In the genomic region with DNA sequence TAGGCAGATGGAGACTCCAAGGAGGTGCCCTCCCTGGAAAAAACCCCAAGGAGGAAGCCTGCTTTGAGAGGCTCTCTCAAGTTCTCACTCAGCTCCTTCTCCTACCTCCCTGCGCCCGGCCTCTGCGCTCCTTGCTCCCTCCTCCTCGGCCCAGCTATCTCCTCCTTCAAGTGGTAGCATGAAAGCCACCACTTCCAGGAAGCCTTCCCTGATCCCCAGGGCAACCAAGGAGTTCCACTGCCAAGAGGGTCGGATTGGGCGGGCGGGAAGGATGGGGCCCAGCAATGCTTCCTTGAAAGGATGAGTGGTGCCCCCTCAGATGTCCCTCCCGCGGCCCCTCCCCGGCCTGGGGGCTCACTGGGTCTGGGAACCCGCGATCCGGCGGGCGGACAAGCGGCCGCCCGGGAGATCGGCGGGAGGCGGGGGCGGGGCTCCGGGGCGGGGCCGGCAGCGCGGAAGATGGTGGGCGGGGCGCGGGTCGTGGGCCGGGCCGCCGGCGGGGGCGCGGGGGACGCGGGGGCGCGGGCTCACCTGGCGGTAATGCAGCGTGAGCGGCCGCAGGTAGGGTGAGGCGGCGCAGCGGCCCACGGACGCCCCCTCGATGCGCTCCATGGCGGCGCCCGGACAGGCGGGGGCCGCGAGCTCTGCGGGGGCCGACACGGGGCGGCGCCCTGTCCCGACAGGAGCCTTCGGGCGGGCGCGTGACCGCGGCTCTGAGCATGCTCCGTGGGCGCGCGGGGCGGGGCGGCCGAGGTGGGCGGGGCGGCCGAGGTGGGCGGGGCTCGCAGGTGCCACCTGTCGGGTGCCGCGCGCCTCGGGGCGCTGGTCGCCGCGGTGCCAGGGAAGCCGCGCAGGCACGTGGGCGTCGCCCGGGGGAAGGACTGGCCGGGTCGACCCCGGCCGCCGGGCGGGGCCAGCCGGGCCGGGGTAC, we compare ENCODE assay signal across 8 cellular contexts. TPM values are rescaled to one million over a fixed set of nuclear protein-coding genes. Genes with fewer than 3 reads are reported as not detected.
DNase-seq lines count a peak whose midpoint lies in the region; ATAC-seq, FAIRE-seq and TF ChIP-seq lines count a peak whose summit lies in the region.

NUDT14 (minus strand) TSS at position 715 of the 931 bp plus-strand sequence; CDS start at position 612, 103 bp downstream.

- H3K4me2 ChIP-seq in astrocyte (ENCODE audit: low read length), result peak within 1 kb of the TSS; percentile 84

- peak within 1 kb of the TSS; percentile 80 for H3K4me3 Mint-ChIP-seq in astrocyte (ENCODE audit: unreplicated experiment)

- FAIRE-seq in astrocyte (lab: Jason Lieb, UNC), result no peak

- H3K4me3 ChIP-seq in AG09309 (ENCODE audit: control insufficient read depth, low read depth, low read length) (peak within 1 kb of the TSS; percentile 51), HUES64 (ENCODE audit: low read length) (peak within 1 kb of the TSS; percentile 52), astrocyte (ENCODE audit: insufficient read depth, low read depth, low read length) (peak within 1 kb of the TSS; percentile 37), skin epidermis (peak within 1 kb of the TSS; percentile 37 to 58 (median 45))

- WGBS in HUES64, result under 1% methylated on average over 105 of the region's 105 CpGs

- H3K4me1 ChIP-seq in HUES64 (ENCODE audit: insufficient read depth, low read length) (no peaks in the 10 kb centered on the region), astrocyte (ENCODE audit: insufficient read depth, low read length) (peaks cover 1% of the 10 kb centered on the region)

- H3K36me3 ChIP-seq in HUES64 (ENCODE audit: insufficient read depth, low read length) (no peaks in the 10 kb centered on the region), astrocyte (ENCODE audit: insufficient read depth, low read length) (no peaks in the 10 kb centered on the region)

- H3K9ac ChIP-seq in HUES64 (ENCODE audit: low read depth, low read length), result 0 out of 2 replicates have a peak within 1 kb of the TSS, but pooled peaks have one; percentile 50
- peak within 1 kb of the TSS; percentile 64 for H3K9ac ChIP-seq in astrocyte (ENCODE audit: low read length)

- peak within 1 kb of the TSS; percentile 26 for H2AFZ ChIP-seq in astrocyte (ENCODE audit: low read depth, low read length)

- TF ChIP-seq CTCF in AG09309 (IDR thresholded peaks at IDR 0.05; ENCODE audit: control insufficient read depth, insufficient read depth, low read depth, low read length, missing control alignments), result no peak
- no peak for TF ChIP-seq CTCF in astrocyte (IDR thresholded peaks at IDR 0.05; ENCODE audit: insufficient read depth, low read depth, low read length)

- H3K4me1 Mint-ChIP-seq in astrocyte (ENCODE audit: low read depth, unreplicated experiment), result no peaks in the 10 kb centered on the region

- peaks cover 3% of the 10 kb centered on the region for H3K9me3 Mint-ChIP-seq in astrocyte (ENCODE audit: unreplicated experiment)

- peaks cover 12% of the 10 kb centered on the region for H4K20me1 ChIP-seq in astrocyte (ENCODE audit: insufficient read depth, low read length)

- H3K27ac Mint-ChIP-seq in astrocyte (ENCODE audit: unreplicated experiment), result no peak within 1 kb of the TSS

- no peak for DNase-seq in AG09309 (ENCODE audit: low read depth)
- DNase-seq in T-helper 2 cell, result peak; percentile 69 to 80 (median 75)
- no peak for DNase-seq in astrocyte (ENCODE audit: low read depth)
- DNase-seq in hypothalamus (lab: John Stamatoyannopoulos, UW), result peak in 27 of 51 donors; percentile 9 to 66 (median 42)
- no peak for DNase-seq in OCI-M2 (lab: John Stamatoyannopoulos, UW; ENCODE audit: unreplicated experiment)

- H3K27ac ChIP-seq in HUES64 (ENCODE audit: low read depth, low read length) (no peak within 1 kb of the TSS), astrocyte (ENCODE audit: low read depth, low read length) (no peak within 1 kb of the TSS), skin epidermis (peak within 1 kb of the TSS in 13 of 21 experiments; percentile 18 to 80 (median 55))

- peaks cover 43% of the 10 kb centered on the region for H3K27me3 Mint-ChIP-seq in astrocyte (ENCODE audit: low read depth, unreplicated experiment)

- no peaks in the 10 kb centered on the region for H3K36me3 Mint-ChIP-seq in astrocyte (ENCODE audit: low read depth, unreplicated experiment)

- peak; percentile 71 for ATAC-seq in GM19043 (IDR thresholded peaks at IDR 0.05; ENCODE audit: low read depth, unreplicated experiment)

- no peaks in the 10 kb centered on the region for H3K9me3 ChIP-seq in HUES64 (ENCODE audit: insufficient read depth, low read depth, low read length)
- H3K9me3 ChIP-seq in astrocyte (ENCODE audit: insufficient read depth, low read depth, low read length), result no peaks in the 10 kb centered on the region

- no peaks in the 10 kb centered on the region for H3K79me2 ChIP-seq in astrocyte (ENCODE audit: insufficient read depth, low read length)

- H3K27me3 ChIP-seq in HUES64 (ENCODE audit: insufficient read depth, low read length) (peaks cover 29% of the 10 kb centered on the region), astrocyte (ENCODE audit: insufficient read depth, low read length) (peaks cover 5% of the 10 kb centered on the region)

RNA-seq across cellular contexts. Expression of gene NUDT14, which starts in this region (rescaled TPM):
- polyA plus RNA-seq in HUES64 (2013, experiment 1 of 2), result 18.0 TPM
- 21.6 TPM for polyA plus RNA-seq in HUES64 (2013, experiment 2 of 2)
- 11.9 and 17.5 TPM in 2 replicates for total RNA-seq in astrocyte

Comparison
In these comparisons a context has a peak if more than half of its experiments do, and no peak if none do; other contexts are left out.
1. DNase-seq: peak in T-helper 2 cell (5 of 5) and hypothalamus (27 of 51); none in AG09309 (single experiment), astrocyte (single experiment) and OCI-M2 (single experiment).
2. H3K27ac ChIP-seq: peak in skin epidermis (13 of 21); none in HUES64 (single experiment) and astrocyte (single experiment).
3. Peak in every context shown above with its lines, with median percentiles within 50 percentile points of each other: H3K4me3 ChIP-seq.